Comparison of ENCODE assay signal across 8 cellular contexts in genomic region chr3:172512363-172512762, GRCh38.
DNase-seq lines count a peak whose midpoint lies in the region; ATAC-seq, FAIRE-seq and TF ChIP-seq lines count a peak whose summit lies in the region.

No MANE protein-coding gene starts in this region.

- in situ Hi-C loops in astrocyte of the spinal cord (cut with HindIII; ENCODE audit: low sequenced_read_pairs), result no loop called here

- H3K27ac ChIP-seq in neutrophil, result peak overlapping the region; percentile 92

- peak; percentile 86 for FAIRE-seq in GM18507 (lab: Jason Lieb, UNC)

- no peaks in the 10 kb centered on the region for H3K9me3 ChIP-seq in neutrophil

- DNase-seq in GM18507 (ENCODE audit: extremely low spot score, insufficient read length, low read depth) (no peak), RPMI8226 (peak; percentile 56), astrocyte of the spinal cord (ENCODE audit: low read depth, low spot score) (peak; percentile 27), cerebellar cortex (ENCODE audit: low spot score) (no peak), COLO668 (lab: John Stamatoyannopoulos, UW; ENCODE audit: unreplicated experiment) (no peak)

- H3K4me1 ChIP-seq in neutrophil (ENCODE audit: control insufficient read depth in 1 of 2, insufficient read depth in 1 of 2, low read depth in 1 of 2, low read length in 1 of 2), result peaks cover 75 to 76% of the 10 kb centered on the region in 2 experiments

- ATAC-seq in HG02798 (IDR thresholded peaks at IDR 0.05; ENCODE audit: poor library complexity, unreplicated experiment) (peak; percentile 78), HG02840 (IDR thresholded peaks at IDR 0.05; ENCODE audit: low FRiP score, unreplicated experiment) (no peak)

- no peak for TF ChIP-seq CTCF in astrocyte of the spinal cord (IDR thresholded peaks at IDR 0.05; ENCODE audit: low read depth, low read length)
- no peak for TF ChIP-seq CTCF in neutrophil (IDR thresholded peaks at IDR 0.05)

- no peaks in the 10 kb centered on the region for H3K27me3 ChIP-seq in neutrophil

- no peak overlapping the region for H3K4me3 ChIP-seq in astrocyte of the spinal cord (ENCODE audit: low read depth, low read length)
- peak overlapping the region; percentile 52 to 58 for H3K4me3 ChIP-seq in neutrophil (ENCODE audit: low read depth in 1 of 2, low read length in 1 of 2)

- peaks cover 86% of the 10 kb centered on the region for H3K36me3 ChIP-seq in neutrophil

Comparison
In these comparisons a context has a peak if more than half of its experiments do, and no peak if none do; other contexts are left out.
1. DNase-seq: peak in RPMI8226 (single experiment) and astrocyte of the spinal cord (single experiment); none in GM18507 (single experiment), cerebellar cortex (single experiment) and COLO668 (single experiment).